ENCODE assay signal across 21 cellular contexts in the genomic region with DNA sequence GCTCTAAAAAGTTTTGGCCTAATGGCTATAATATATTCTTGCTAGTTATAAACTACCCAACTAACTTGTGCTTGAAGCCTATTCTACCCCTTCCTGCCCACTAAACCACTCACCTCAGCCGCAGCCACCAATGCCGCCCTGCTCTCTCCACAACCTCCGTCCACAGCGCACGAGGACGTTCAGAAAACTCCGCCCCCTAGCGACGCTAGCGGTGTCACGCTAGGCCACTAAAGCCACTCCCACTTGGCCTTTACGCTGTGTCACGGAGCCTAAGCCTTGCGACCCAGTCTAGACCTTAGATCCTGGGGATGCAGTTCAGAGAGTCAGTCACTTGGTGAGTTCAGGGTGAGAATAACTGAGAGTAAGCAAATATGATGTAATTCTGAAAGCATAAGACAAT. TPM values are rescaled to one million over a fixed set of nuclear protein-coding genes. Genes with fewer than 3 reads are reported as not detected.
"Had no signal": no experiment of that assay in that cellular context is flagged by ENCODE, and none has a peak within 500 bp of the region (broad histone marks: within the 10 kb centered on the region; RNA-seq: fewer than 3 reads in every experiment).

Gene TEX11 (minus strand): TSS at position 171 of the 400 bp plus-strand sequence. CDS start 922 bp downstream, outside the sequence.

- H3K4me2 ChIP-seq: smooth muscle cell had no signal

- H2AFZ ChIP-seq: parathyroid adenoma had no signal

- FAIRE-seq: frontal cortex had no signal

- H3K27me3 Mint-ChIP-seq: activated CD8-positive, alpha-beta T cell treated with anti-CD3 and anti-CD28 coated beads for 36 hours; activated T-helper 17 cell treated with anti-CD3 and anti-CD28 coated beads, Interleukin-2, amount 50 U/mL, for 72 hours; memory B cell; naive thymus-derived CD8-positive, alpha-beta T cell; stimulated activated naive CD8-positive, alpha-beta T cell treated with anti-CD3 and anti-CD28 coated beads, Interleukin-15, amount 100 ng/mL, for 72 hours had no signal

- H3K4me1 ChIP-seq: ascending aorta, breast epithelium, parathyroid adenoma, suprapubic skin had no signal

- DNase-seq: activated CD8-positive, alpha-beta T cell treated with anti-CD3 and anti-CD28 coated beads for 36 hours; activated naive CD4-positive, alpha-beta T cell; activated T-cell treated with anti-CD3 and anti-CD28 coated beads, Interleukin-2, amount 50 U/mL, for 1 hour; immature natural killer cell; naive thymus-derived CD8-positive, alpha-beta T cell; stimulated activated CD4-positive, alpha-beta T cell treated with anti-CD3 and anti-CD28 coated beads, Interleukin-4, amount 100 ng/mL, for 1 hour; stimulated activated naive CD8-positive, alpha-beta T cell treated with anti-CD3 and anti-CD28 coated beads, Interleukin-15, amount 100 ng/mL, for 72 hours; T-helper 2 cell; WERI-Rb-1 had no signal

- H3K27me3 ChIP-seq: ascending aorta, neutrophil, suprapubic skin had no signal

- H3K4me1 Mint-ChIP-seq: activated T-helper 17 cell treated with anti-CD3 and anti-CD28 coated beads, Interleukin-2, amount 50 U/mL, for 72 hours; immature natural killer cell; memory B cell; naive thymus-derived CD8-positive, alpha-beta T cell; stimulated activated naive CD8-positive, alpha-beta T cell treated with anti-CD3 and anti-CD28 coated beads, Interleukin-15, amount 100 ng/mL, for 72 hours had no signal

- H3K27ac ChIP-seq: ascending aorta, breast epithelium, coronary artery, neutrophil, parathyroid adenoma, suprapubic skin, WERI-Rb-1 had no signal

- H3K36me3 ChIP-seq: ascending aorta, breast epithelium, neutrophil, suprapubic skin, WERI-Rb-1 had no signal

- H3K9me3 Mint-ChIP-seq: activated CD8-positive, alpha-beta T cell treated with anti-CD3 and anti-CD28 coated beads for 36 hours; activated T-helper 17 cell treated with anti-CD3 and anti-CD28 coated beads, Interleukin-2, amount 50 U/mL, for 72 hours; memory B cell; naive thymus-derived CD8-positive, alpha-beta T cell; stimulated activated naive CD8-positive, alpha-beta T cell treated with anti-CD3 and anti-CD28 coated beads, Interleukin-15, amount 100 ng/mL, for 72 hours had no signal

- ATAC-seq: activated CD8-positive, alpha-beta T cell treated with anti-CD3 and anti-CD28 coated beads for 36 hours; activated T-helper 17 cell treated with anti-CD3 and anti-CD28 coated beads, Interleukin-2, amount 50 U/mL, for 72 hours; naive thymus-derived CD8-positive, alpha-beta T cell; sciatic nerve; stimulated activated naive CD8-positive, alpha-beta T cell treated with anti-CD3 and anti-CD28 coated beads, Interleukin-15, amount 100 ng/mL, for 72 hours had no signal

- H3K9me3 ChIP-seq: ascending aorta, breast epithelium, neutrophil, suprapubic skin had no signal

- H3K79me2 ChIP-seq: parathyroid adenoma had no signal

- H3K27ac Mint-ChIP-seq: activated CD8-positive, alpha-beta T cell treated with anti-CD3 and anti-CD28 coated beads for 36 hours; activated T-helper 17 cell treated with anti-CD3 and anti-CD28 coated beads, Interleukin-2, amount 50 U/mL, for 72 hours; immature natural killer cell; memory B cell; naive thymus-derived CD8-positive, alpha-beta T cell; stimulated activated naive CD8-positive, alpha-beta T cell treated with anti-CD3 and anti-CD28 coated beads, Interleukin-15, amount 100 ng/mL, for 72 hours had no signal

- H3K36me3 Mint-ChIP-seq: immature natural killer cell; memory B cell; naive thymus-derived CD8-positive, alpha-beta T cell had no signal

- H3K4me3 ChIP-seq: ascending aorta, breast epithelium, coronary artery, smooth muscle cell, suprapubic skin had no signal

- H3K4me3 Mint-ChIP-seq: activated CD8-positive, alpha-beta T cell treated with anti-CD3 and anti-CD28 coated beads for 36 hours; activated T-helper 17 cell treated with anti-CD3 and anti-CD28 coated beads, Interleukin-2, amount 50 U/mL, for 72 hours; immature natural killer cell; memory B cell; naive thymus-derived CD8-positive, alpha-beta T cell; stimulated activated naive CD8-positive, alpha-beta T cell treated with anti-CD3 and anti-CD28 coated beads, Interleukin-15, amount 100 ng/mL, for 72 hours had no signal

- H3K9ac ChIP-seq: parathyroid adenoma had no signal

RNA-seq across cellular contexts. Expression of gene TEX11, which starts in this region (rescaled TPM):
- total RNA-seq: activated CD8-positive, alpha-beta T cell treated with anti-CD3 and anti-CD28 coated beads for 36 hours; activated T-helper 17 cell treated with anti-CD3 and anti-CD28 coated beads, Interleukin-2, amount 50 U/mL, for 72 hours; ascending aorta; breast epithelium; frontal cortex; naive thymus-derived CD8-positive, alpha-beta T cell; sciatic nerve; suprapubic skin had no signal
- polyA plus RNA-seq: esophagus; immature natural killer cell; naive thymus-derived CD8-positive, alpha-beta T cell had no signal
